8 cellular contexts compared by ENCODE assay signal in the genomic region with DNA sequence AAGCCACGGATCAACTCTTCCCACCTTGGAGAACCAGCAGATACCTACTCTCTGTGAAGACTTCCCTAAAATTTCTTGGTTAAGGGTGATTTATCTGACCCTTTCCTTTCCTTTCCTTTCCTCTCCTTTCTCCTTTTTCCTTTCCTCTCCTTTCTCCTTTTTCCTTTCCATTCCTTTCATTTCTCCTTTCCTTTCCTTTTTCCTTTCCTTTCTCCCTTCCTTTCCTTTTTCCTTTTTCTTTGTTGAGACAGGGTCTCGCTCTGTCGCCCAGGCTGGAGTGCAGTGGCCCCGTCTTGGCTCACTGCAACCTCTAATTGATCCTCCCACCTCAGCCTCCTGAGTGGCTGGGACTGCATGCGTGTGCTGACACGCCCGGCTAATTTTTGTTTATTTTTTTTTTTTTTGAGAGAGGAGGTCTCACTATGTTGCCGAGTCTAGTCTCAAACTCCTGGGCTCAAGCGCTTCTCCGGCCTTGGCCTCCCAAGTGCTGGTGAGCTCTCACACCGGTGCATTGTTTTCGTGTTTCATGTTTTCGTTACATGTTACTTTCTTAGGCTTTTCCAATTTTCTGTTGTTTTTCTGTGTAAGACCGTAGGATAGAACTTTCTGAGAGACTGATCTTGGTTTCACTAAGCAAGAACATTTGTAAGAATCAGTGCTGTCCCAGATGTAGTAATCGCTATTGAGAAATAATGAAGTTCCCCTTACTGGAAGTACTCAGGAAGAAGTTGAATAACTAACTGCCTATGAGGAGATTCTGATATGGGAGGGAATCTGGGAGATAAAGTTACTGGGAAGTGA. TPM values are rescaled to one million over a fixed set of nuclear protein-coding genes. Genes with fewer than 3 reads are reported as not detected.
DNase-seq lines count a peak whose midpoint lies in the region; ATAC-seq and TF ChIP-seq lines count a peak whose summit lies in the region.

No MANE protein-coding gene starts in this region.

- H3K36me3 Mint-ChIP-seq in activated CD4-positive, alpha-beta T cell treated with anti-CD3 and anti-CD28 coated beads, Interleukin-2, amount 10 ng/mL, durations not matched to agents 7 days and 5 days (ENCODE audit: low read depth) = peaks cover 33% of the 10 kb centered on the region
- peaks cover 0 to 16% (median 0%) of the 10 kb centered on the region in 5 donors for H3K36me3 Mint-ChIP-seq in naive thymus-derived CD4-positive, alpha-beta T cell

- H3K27me3 Mint-ChIP-seq in activated CD4-positive, alpha-beta T cell treated with anti-CD3 and anti-CD28 coated beads, Interleukin-2, amount 10 ng/mL, durations not matched to agents 7 days and 5 days = no peaks in the 10 kb centered on the region
- H3K27me3 Mint-ChIP-seq in naive thymus-derived CD4-positive, alpha-beta T cell = no peaks in the 10 kb centered on the region

- peak overlapping the region; percentile 78 for H3K27ac ChIP-seq in PC-3 (ENCODE audit: low read length)
- H3K27ac ChIP-seq in effector memory CD4-positive, alpha-beta T cell (ENCODE audit: insufficient read depth, low read length, poor library complexity, severe bottlenecking) = no peak overlapping the region
- peak overlapping the region; percentile 45 for H3K27ac ChIP-seq in naive thymus-derived CD4-positive, alpha-beta T cell (ENCODE audit: low read depth, low read length)

- peaks cover 3% of the 10 kb centered on the region for H3F3A ChIP-seq in PC-3 (ENCODE audit: low read length, unreplicated experiment)

- no peak for DNase-seq in activated CD4-positive, alpha-beta T cell treated with anti-CD3 and anti-CD28 coated beads, Interleukin-2, amount 10 ng/mL, durations not matched to agents 7 days and 5 days
- no peak for DNase-seq in activated CD4-positive, alpha-beta T cell treated with anti-CD3 and anti-CD28 coated beads, Interleukin-2, amount 50 U/mL, for 4 hours
- DNase-seq in PC-3 (peak; percentile 37), foreskin melanocyte (no peak), COR-L47 (lab: John Stamatoyannopoulos, UW) (no peak)
- DNase-seq in effector memory CD4-positive, alpha-beta T cell = no peak
- DNase-seq in naive thymus-derived CD4-positive, alpha-beta T cell = no peak

- peak overlapping the region; percentile 92 for H3K4me2 ChIP-seq in PC-3 (ENCODE audit: low read length)

- peaks cover 49% of the 10 kb centered on the region for H4K20me1 ChIP-seq in PC-3 (ENCODE audit: low read length)

- peak overlapping the region; percentile 84 for H3K4me3 Mint-ChIP-seq in activated CD4-positive, alpha-beta T cell treated with anti-CD3 and anti-CD28 coated beads, Interleukin-2, amount 10 ng/mL, durations not matched to agents 7 days and 5 days
- peak overlapping the region; percentile 85 to 96 (median 90) for H3K4me3 Mint-ChIP-seq in naive thymus-derived CD4-positive, alpha-beta T cell

- no peak for TF ChIP-seq CTCF in PC-3 (conservative IDR thresholded peaks at IDR 0.05; ENCODE audit: low read depth, low read length)

- H3K4me1 ChIP-seq in PC-3 (ENCODE audit: insufficient read depth, low read length) = peaks cover 41% of the 10 kb centered on the region
- peaks cover 16% of the 10 kb centered on the region for H3K4me1 ChIP-seq in effector memory CD4-positive, alpha-beta T cell (ENCODE audit: control insufficient read depth, insufficient read depth, low read length, poor library complexity, severe bottlenecking)
- H3K4me1 ChIP-seq in naive thymus-derived CD4-positive, alpha-beta T cell (ENCODE audit: control insufficient read depth in 2 of 2, insufficient read depth in 2 of 2, low read length in 2 of 2) = peaks cover 27 to 31% of the 10 kb centered on the region in 2 donors

- POLR2A ChIA-PET in activated CD4-positive, alpha-beta T cell treated with anti-CD3 and anti-CD28 coated beads, Interleukin-2, amount 10 ng/mL, durations not matched to agents 7 days and 5 days (lab: Charles Lee) = no interaction called here
- POLR2A ChIA-PET in PC-3 (lab: Charles Lee; ENCODE audit: unreplicated experiment) = no interaction called here
- POLR2A ChIA-PET in naive thymus-derived CD4-positive, alpha-beta T cell (lab: Charles Lee) = interaction anchor here (0.6 kb wide), 1 partner anchor 84 kb away, joined by 5 read pairs; no protein-coding TSS in a partner anchor

- BruUV-seq in PC-3 (replicated peaks; lab: Mats Ljungman, UMichigan) = no TSS peak

- peak overlapping the region; percentile 72 for H3K4me3 ChIP-seq in PC-3 (ENCODE audit: low read length)
- H3K4me3 ChIP-seq in effector memory CD4-positive, alpha-beta T cell (ENCODE audit: insufficient read depth, low read depth, low read length, poor library complexity, severe bottlenecking) = peak overlapping the region; percentile 17
- H3K4me3 ChIP-seq in naive thymus-derived CD4-positive, alpha-beta T cell (ENCODE audit: low read length) = peak overlapping the region; percentile 23

- ATAC-seq in PC-3 (no peak), GM21526 (IDR thresholded peaks at IDR 0.05; ENCODE audit: low FRiP score, unreplicated experiment) (no peak)
- no peak for ATAC-seq in naive thymus-derived CD4-positive, alpha-beta T cell

- CTCF ChIA-PET in activated CD4-positive, alpha-beta T cell treated with anti-CD3 and anti-CD28 coated beads, Interleukin-2, amount 10 ng/mL, durations not matched to agents 7 days and 5 days (lab: Charles Lee) = interaction anchor here (0.6 kb wide), 1 partner anchor 13 kb away, joined by 3 read pairs; no protein-coding TSS in a partner anchor
- CTCF ChIA-PET in PC-3 (lab: Charles Lee) = no interaction called here
- CTCF ChIA-PET in naive thymus-derived CD4-positive, alpha-beta T cell (lab: Charles Lee) = no interaction called here

- no peaks in the 10 kb centered on the region for H3K9me3 Mint-ChIP-seq in activated CD4-positive, alpha-beta T cell treated with anti-CD3 and anti-CD28 coated beads, Interleukin-2, amount 10 ng/mL, durations not matched to agents 7 days and 5 days
- no peaks in the 10 kb centered on the region for H3K9me3 Mint-ChIP-seq in naive thymus-derived CD4-positive, alpha-beta T cell

- intact Hi-C loops in PC-3 (cut with micrococcal nuclease) = no loop called here
- intact Hi-C loops in naive thymus-derived CD4-positive, alpha-beta T cell (cut with micrococcal nuclease) = loop anchor here (2.0 to 10.0 kb wide), 12 partner anchors 15 to 1580 kb away; partner anchors contain the start of genes REST (in 2 of the 2), AASDH (in 1 of the 2), CHIC2 (in 1 of the 2) and NOA1 (in 1 of the 2)

- H3K9me2 ChIP-seq in PC-3 (replicated peaks; ENCODE audit: low read length) = no peaks in the 10 kb centered on the region

- no peaks in the 10 kb centered on the region for H3K27me3 ChIP-seq in PC-3 (ENCODE audit: low read length)
- H3K27me3 ChIP-seq in effector memory CD4-positive, alpha-beta T cell (replicated peaks; ENCODE audit: control insufficient read depth, insufficient read depth, low read length, poor library complexity, severe bottlenecking) = no peaks in the 10 kb centered on the region
- H3K27me3 ChIP-seq in naive thymus-derived CD4-positive, alpha-beta T cell (ENCODE audit: control insufficient read depth in 2 of 2, insufficient read depth in 2 of 2, low read length in 2 of 2) = no peaks in the 10 kb centered on the region

- H3K4me1 Mint-ChIP-seq in activated CD4-positive, alpha-beta T cell treated with anti-CD3 and anti-CD28 coated beads, Interleukin-2, amount 10 ng/mL, durations not matched to agents 7 days and 5 days = peaks cover 47% of the 10 kb centered on the region
- peaks cover 34 to 56% (median 45%) of the 10 kb centered on the region in 7 donors for H3K4me1 Mint-ChIP-seq in naive thymus-derived CD4-positive, alpha-beta T cell

- no peaks in the 10 kb centered on the region for H3K9me3 ChIP-seq in PC-3 (ENCODE audit: low read length)
- H3K9me3 ChIP-seq in effector memory CD4-positive, alpha-beta T cell (ENCODE audit: control insufficient read depth, low read length) = no peaks in the 10 kb centered on the region
- H3K9me3 ChIP-seq in naive thymus-derived CD4-positive, alpha-beta T cell (ENCODE audit: control insufficient read depth in 2 of 3, low read length in 3 of 3) = no peaks in the 10 kb centered on the region

- peak overlapping the region; percentile 82 for H3K27ac Mint-ChIP-seq in activated CD4-positive, alpha-beta T cell treated with anti-CD3 and anti-CD28 coated beads, Interleukin-2, amount 10 ng/mL, durations not matched to agents 7 days and 5 days
- H3K27ac Mint-ChIP-seq in naive thymus-derived CD4-positive, alpha-beta T cell = peak overlapping the region; percentile 19 to 98 (median 81)

- peak overlapping the region; percentile 88 for H3K9ac ChIP-seq in PC-3 (ENCODE audit: low read length)

- peaks cover 20% of the 10 kb centered on the region for H3K36me3 ChIP-seq in PC-3 (ENCODE audit: low read depth, low read length)
- peaks cover 9% of the 10 kb centered on the region for H3K36me3 ChIP-seq in effector memory CD4-positive, alpha-beta T cell (ENCODE audit: control insufficient read depth, insufficient read depth, low read length)
- H3K36me3 ChIP-seq in naive thymus-derived CD4-positive, alpha-beta T cell (ENCODE audit: control insufficient read depth in 2 of 3, insufficient read depth in 3 of 3, low read length in 3 of 3) = no peaks in the 10 kb centered on the region

- H3K79me2 ChIP-seq in PC-3 (ENCODE audit: low read length) = peaks cover 59% of the 10 kb centered on the region

- H2AFZ ChIP-seq in PC-3 (ENCODE audit: low read length) = no peak overlapping the region

RNA-seq across cellular contexts. Expression of gene TMEM165, which starts 2.0 kb away (rescaled TPM):
- 10 to 100 TPM; 61.8 to 61.9 TPM for total RNA-seq in activated CD4-positive, alpha-beta T cell treated with anti-CD3 and anti-CD28 coated beads, Interleukin-2, amount 10 ng/mL, durations not matched to agents 7 days and 5 days
- 146 and 148 TPM in 2 replicates for total RNA-seq in PC-3 (2014; rRNA removed)
- total RNA-seq in naive thymus-derived CD4-positive, alpha-beta T cell = 10 to 100 TPM; 53.1 to 80.9 (median 58.9) TPM
- polyA plus RNA-seq in naive thymus-derived CD4-positive, alpha-beta T cell = 10 to 100 TPM; 22.9 to 26.7 TPM

RNA-seq across cellular contexts. Expression of gene SRD5A3, which starts 51.7 kb away (rescaled TPM):
- total RNA-seq in activated CD4-positive, alpha-beta T cell treated with anti-CD3 and anti-CD28 coated beads, Interleukin-2, amount 10 ng/mL, durations not matched to agents 7 days and 5 days = 10 to 100 TPM in 1 of 2 experiments, 1 to 10 TPM in 1; 8.3 to 10.3 TPM
- 15.2 and 24.0 TPM in 2 replicates for total RNA-seq in PC-3 (2014; rRNA removed)
- 1 to 10 TPM; 1.9 to 8.5 (median 4.5) TPM for total RNA-seq in naive thymus-derived CD4-positive, alpha-beta T cell
- polyA plus RNA-seq in naive thymus-derived CD4-positive, alpha-beta T cell = 10 to 100 TPM in 1 of 2 donors, 1 to 10 TPM in 1; 5.0 to 10.6 TPM

Comparison
In these comparisons a context has a peak if more than half of its experiments do, and no peak if none do; other contexts are left out.
1. H3K4me3 ChIP-seq: peak in every context shown above with its lines; median percentile 72 in PC-3; 23 in naive thymus-derived CD4-positive, alpha-beta T cell; 17 in effector memory CD4-positive, alpha-beta T cell.